In the genomic region with DNA sequence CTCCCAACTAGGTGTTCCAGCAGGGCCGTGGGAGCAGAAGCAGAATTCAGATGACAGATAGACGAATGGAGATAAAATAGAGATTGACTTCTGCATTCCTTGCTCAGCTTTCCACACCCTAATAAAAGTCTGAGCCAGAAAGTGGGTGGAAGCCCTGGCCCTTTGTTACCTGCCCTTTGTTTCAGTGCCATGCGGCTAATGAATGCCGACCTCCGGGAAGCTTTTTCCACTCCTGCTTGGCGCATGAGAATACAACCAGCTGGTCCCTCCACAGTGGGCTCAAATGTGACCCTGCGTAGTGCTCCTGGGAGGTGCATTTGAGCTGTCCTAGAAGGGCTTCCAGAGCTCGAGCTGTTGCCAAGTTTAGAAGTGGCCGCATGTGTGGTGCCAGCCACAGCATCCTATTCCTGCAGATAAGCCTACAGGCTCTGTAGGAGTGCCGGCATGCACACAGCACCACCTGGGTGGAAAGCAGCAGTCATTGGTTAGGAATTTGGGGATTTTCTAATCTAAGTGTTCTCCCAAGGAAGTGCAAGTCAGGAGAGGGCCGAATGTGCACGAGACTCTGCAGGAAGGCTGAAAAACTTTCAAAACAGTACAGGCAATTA, we compare ENCODE assay signal across 10 cellular contexts.
DNase-seq lines count a peak whose midpoint lies in the region; ATAC-seq lines count a peak whose summit lies in the region.
"Had no signal": no experiment of that assay in that cellular context is flagged by ENCODE, and none has a peak within 500 bp of the region (broad histone marks: within the 10 kb centered on the region; RNA-seq: fewer than 3 reads in every experiment).

No MANE protein-coding gene starts in this region.

- no peak overlapping the region for H3K18ac ChIP-seq in mesenchymal stem cell (ENCODE audit: low read depth in 1 of 2, low read length in 2 of 2)

- ATAC-seq in GM19467 (IDR thresholded peaks at IDR 0.05; ENCODE audit: unreplicated experiment) (no peak), HG03108 (IDR thresholded peaks at IDR 0.05; ENCODE audit: unreplicated experiment) (no peak)

- peak overlapping the region in 7 of 11 experiments; percentile 44 to 97 (median 87); a peak in 12 of 22 replicates for H3K4me2 ChIP-seq in BLaER1 treated with 17β-estradiol and CSF1 and Interleukin-3, amounts not matched to agents 10 nM and 100 nM
- no peak overlapping the region for H3K4me2 ChIP-seq in mesenchymal stem cell (ENCODE audit: low read length, poor library complexity, severe bottlenecking)

- no peak overlapping the region for H2BK5ac ChIP-seq in mesenchymal stem cell (ENCODE audit: low read depth, low read length, poor library complexity, severe bottlenecking)

- WGBS in mesenchymal stem cell = 36% methylated on average over 12 of the region's 12 CpGs

- peaks cover 0 to 6% (median 0%) of the 10 kb centered on the region in 11 experiments; a peak in 2 of 22 replicates for H4K20me1 ChIP-seq in BLaER1 treated with 17β-estradiol and CSF1 and Interleukin-3, amounts not matched to agents 10 nM and 100 nM

- H3K4me3 ChIP-seq in BLaER1 treated with 17β-estradiol and CSF1 and Interleukin-3, amounts not matched to agents 10 nM and 100 nM = peak overlapping the region in 2 of 10 experiments; percentile 44 to 53; a peak in 3 of 20 replicates
- H3K4me3 ChIP-seq in mesenchymal stem cell (ENCODE audit: insufficient read depth in 1 of 2, low read depth in 1 of 2, low read length in 2 of 2) = no peak overlapping the region
- H3K4me3 ChIP-seq: tibial artery had no signal

- H3K27me3 ChIP-seq in BLaER1 treated with 17β-estradiol and CSF1 and Interleukin-3, amounts not matched to agents 10 nM and 100 nM = no peaks in the 10 kb centered on the region
- peaks cover 0 to 7% of the 10 kb centered on the region in 2 experiments for H3K27me3 ChIP-seq in mesenchymal stem cell (ENCODE audit: control insufficient read depth in 1 of 2, insufficient read depth in 1 of 2, low read length in 2 of 2)
- H3K27me3 ChIP-seq: tibial artery had no signal

- H3K23ac ChIP-seq in mesenchymal stem cell (ENCODE audit: low read length in 2 of 2) = no peak overlapping the region

- no peak overlapping the region for H2BK120ac ChIP-seq in mesenchymal stem cell (ENCODE audit: low read depth, low read length)

- peaks cover 2% of the 10 kb centered on the region for H3K79me1 ChIP-seq in mesenchymal stem cell (replicated peaks; ENCODE audit: low read length, poor library complexity, severe bottlenecking)

- no peak overlapping the region for H4K91ac ChIP-seq in mesenchymal stem cell (ENCODE audit: low read length)

- H3K27ac ChIP-seq in BLaER1 treated with 17β-estradiol and CSF1 and Interleukin-3, amounts not matched to agents 10 nM and 100 nM = peak overlapping the region in 6 of 11 experiments; percentile 30 to 91 (median 80); a peak in 10 of 22 replicates
- H3K27ac ChIP-seq in epithelial cell of prostate (peak overlapping the region; percentile 73), mesenchymal stem cell (ENCODE audit: low read length, poor library complexity, severe bottlenecking) (no peak overlapping the region)

- no peak overlapping the region for H3K14ac ChIP-seq in mesenchymal stem cell (ENCODE audit: low read length in 2 of 2)

- 0 out of 22 replicates have a peak, but pooled peaks cover 0 to 3% (median 0%) of the 10 kb centered on the region in 11 experiments for H3K9me3 ChIP-seq in BLaER1 treated with 17β-estradiol and CSF1 and Interleukin-3, amounts not matched to agents 10 nM and 100 nM (replicated peaks in 1 of 11)
- no peaks in the 10 kb centered on the region for H3K9me3 ChIP-seq in mesenchymal stem cell (ENCODE audit: control insufficient read depth, low read length)
- H3K9me3 ChIP-seq: tibial artery had no signal

- H3K9ac ChIP-seq in BLaER1 treated with 17β-estradiol and CSF1 and Interleukin-3, amounts not matched to agents 10 nM and 100 nM = peak overlapping the region in 5 of 11 experiments; percentile 10 to 75 (median 65); a peak in 7 of 22 replicates
- H3K9ac ChIP-seq in mesenchymal stem cell (ENCODE audit: low read length) = no peak overlapping the region

- H2AK5ac ChIP-seq in mesenchymal stem cell (ENCODE audit: low read length, severe bottlenecking) = no peak overlapping the region

- no peak overlapping the region for H4K8ac ChIP-seq in mesenchymal stem cell (ENCODE audit: low read length)

- no peaks in the 10 kb centered on the region for H3K36me3 ChIP-seq in BLaER1 treated with 17β-estradiol and CSF1 and Interleukin-3, amounts not matched to agents 10 nM and 100 nM
- H3K36me3 ChIP-seq in mesenchymal stem cell (ENCODE audit: control insufficient read depth in 1 of 2, insufficient read depth in 2 of 2, low read depth in 1 of 2, low read length in 2 of 2) = no peaks in the 10 kb centered on the region
- H3K36me3 ChIP-seq: tibial artery had no signal

- H3K4me1 ChIP-seq in BLaER1 treated with 17β-estradiol and CSF1 and Interleukin-3, amounts not matched to agents 10 nM and 100 nM = peaks cover 14 to 100% (median 64%) of the 10 kb centered on the region in 10 experiments
- peaks cover 4% of the 10 kb centered on the region for H3K4me1 ChIP-seq in mesenchymal stem cell (ENCODE audit: control insufficient read depth, insufficient read depth, low read depth, low read length)

- DNase-seq in NCI-H446 treated with DMSO at 0.1 percent for 48 hours (lab: John Stamatoyannopoulos, UW) = peak; percentile 18
- DNase-seq in epithelial cell of prostate (ENCODE audit: low read depth, low spot score) = no peak
- DNase-seq in mesenchymal stem cell = peak; percentile 37
- DNase-seq in NCI-H2107 (lab: John Stamatoyannopoulos, UW) = no peak
- no peak for DNase-seq in NCI-H2227 (lab: John Stamatoyannopoulos, UW; ENCODE audit: unreplicated experiment)
- DNase-seq: activated T-cell treated with anti-CD3 and anti-CD28 coated beads, Interleukin-2, amount 50 U/mL, for 1 hour; tibial artery had no signal

- H2BK15ac ChIP-seq in mesenchymal stem cell (ENCODE audit: low read depth, poor library complexity, severe bottlenecking) = no peak overlapping the region

- no peak overlapping the region for H3K4ac ChIP-seq in mesenchymal stem cell (ENCODE audit: low read depth in 1 of 2, low read length in 2 of 2)

- no peak overlapping the region for H2AFZ ChIP-seq in mesenchymal stem cell (ENCODE audit: low read depth, low read length)

- no peak overlapping the region for H2BK12ac ChIP-seq in mesenchymal stem cell (ENCODE audit: low read length in 2 of 2)

Comparison
In these comparisons a context has a peak if more than half of its experiments do, and no peak if none do; other contexts are left out.
1. DNase-seq: peak in NCI-H446 treated with DMSO at 0.1 percent for 48 hours (single experiment) and mesenchymal stem cell (single experiment); none in epithelial cell of prostate (single experiment), NCI-H2107 (single experiment) and NCI-H2227 (single experiment).